ENCODE assay signal across 9 cellular contexts in genomic region chr17:36934759-36935630, GRCh38. TPM values are rescaled to one million over a fixed set of nuclear protein-coding genes. Genes with fewer than 3 reads are reported as not detected.
DNase-seq lines count a peak whose midpoint lies in the region; ATAC-seq, FAIRE-seq and TF ChIP-seq lines count a peak whose summit lies in the region.
"Had no signal": no experiment of that assay in that cellular context is flagged by ENCODE, and none has a peak within 500 bp of the region (broad histone marks: within the 10 kb centered on the region; RNA-seq: fewer than 3 reads in every experiment).

No MANE protein-coding gene starts in this region.

- DNase-seq in Right ventricle myocardium superior = no peak
- no peak for DNase-seq in cardiac septum (ENCODE audit: low spot score)
- DNase-seq in WTC11 (ENCODE audit: low spot score) = peak; percentile 79
- no peak for DNase-seq in stomach
- DNase-seq in H54 (ENCODE audit: insufficient read length, low spot score) = no peak

- POLR2A ChIA-PET in WTC11 (lab: Charles Lee) = interaction anchor here (0.6 kb wide), 1 partner anchor 11 kb away, joined by 3 read pairs; no protein-coding TSS in a partner anchor

- H3K27ac ChIP-seq in stomach = no peak overlapping the region
- H3K27ac ChIP-seq: HL-60 had no signal

- no peak for TF ChIP-seq EP300 in stomach (IDR thresholded peaks at IDR 0.05)

- H3K4me1 ChIP-seq in stomach = peaks cover 74 to 87% (median 83%) of the 10 kb centered on the region in 4 donors

- peaks cover 87 to 100% (median 100%) of the 10 kb centered on the region in 3 donors for H3K27me3 ChIP-seq in stomach

- CTCF ChIA-PET in WTC11 (lab: Charles Lee) = interaction anchor here (1.4 to 2.1 kb wide), 3 partner anchors 14 to 111 kb away, joined by 3 to 10 read pairs (median 5); partner anchors contain the start of gene AATF

- H3K4me3 Mint-ChIP-seq in WTC11 = peak overlapping the region; percentile 78

- peaks cover 99% of the 10 kb centered on the region for H3K27me3 Mint-ChIP-seq in WTC11 (ENCODE audit: low read depth)

- ATAC-seq in Right ventricle myocardium superior (ENCODE audit: poor library complexity) (peak; percentile 44), WTC11 (peak; percentile 17), GM18861 (IDR thresholded peaks at IDR 0.05; ENCODE audit: unreplicated experiment) (no peak), HG03095 (IDR thresholded peaks at IDR 0.05; ENCODE audit: unreplicated experiment) (no peak)

- TF ChIP-seq CTCF in WTC11 (IDR thresholded peaks at IDR 0.05) (no peak), stomach (IDR thresholded peaks at IDR 0.05) (no peak)

- 3 to 10% (median 5%) methylated on average over 21 to 75 of the region's 75 CpGs for WGBS in stomach, 5 donors

- TF ChIP-seq POLR2A in stomach (IDR thresholded peaks at IDR 0.05) = no peak
- TF ChIP-seq POLR2A in H54 (IDR thresholded peaks at IDR 0.05; ENCODE audit: low read depth, low read length) = no peak

- H3K4me1 Mint-ChIP-seq in WTC11 = peaks cover 75% of the 10 kb centered on the region

- H3K36me3 Mint-ChIP-seq in WTC11 = no peaks in the 10 kb centered on the region

- H3K4me3 ChIP-seq in iPS-18c (ENCODE audit: insufficient read depth, low read depth, low read length) = peak overlapping the region; percentile 64
- H3K4me3 ChIP-seq in stomach = peak overlapping the region in 3 of 4 donors; percentile 12 to 39 (median 23)

- FAIRE-seq in H54 (lab: Jason Lieb, UNC) = no peak

- no peaks in the 10 kb centered on the region for H3K36me3 ChIP-seq in stomach

- intact Hi-C loops in Right ventricle myocardium superior (cut with DNase I) = no loop called here
- intact Hi-C loops in cardiac septum (cut with DNase I) = no loop called here
- intact Hi-C loops in stomach (cut with DNase I; ENCODE audit: low total_unique reads) = no loop called here

- H3K9me3 Mint-ChIP-seq in WTC11 = no peaks in the 10 kb centered on the region

- H3K27ac Mint-ChIP-seq in WTC11 = no peak overlapping the region

- H3K9me3 ChIP-seq in iPS-18c (ENCODE audit: control insufficient read depth, insufficient read depth, low read length) (peaks cover 5% of the 10 kb centered on the region), stomach (no peaks in the 10 kb centered on the region)

TF ChIP-seq in WTC11, 78 proteins besides CTCF, POLR2A, EP300 and RAD21:
- TF ChIP-seq, protein P1, sequence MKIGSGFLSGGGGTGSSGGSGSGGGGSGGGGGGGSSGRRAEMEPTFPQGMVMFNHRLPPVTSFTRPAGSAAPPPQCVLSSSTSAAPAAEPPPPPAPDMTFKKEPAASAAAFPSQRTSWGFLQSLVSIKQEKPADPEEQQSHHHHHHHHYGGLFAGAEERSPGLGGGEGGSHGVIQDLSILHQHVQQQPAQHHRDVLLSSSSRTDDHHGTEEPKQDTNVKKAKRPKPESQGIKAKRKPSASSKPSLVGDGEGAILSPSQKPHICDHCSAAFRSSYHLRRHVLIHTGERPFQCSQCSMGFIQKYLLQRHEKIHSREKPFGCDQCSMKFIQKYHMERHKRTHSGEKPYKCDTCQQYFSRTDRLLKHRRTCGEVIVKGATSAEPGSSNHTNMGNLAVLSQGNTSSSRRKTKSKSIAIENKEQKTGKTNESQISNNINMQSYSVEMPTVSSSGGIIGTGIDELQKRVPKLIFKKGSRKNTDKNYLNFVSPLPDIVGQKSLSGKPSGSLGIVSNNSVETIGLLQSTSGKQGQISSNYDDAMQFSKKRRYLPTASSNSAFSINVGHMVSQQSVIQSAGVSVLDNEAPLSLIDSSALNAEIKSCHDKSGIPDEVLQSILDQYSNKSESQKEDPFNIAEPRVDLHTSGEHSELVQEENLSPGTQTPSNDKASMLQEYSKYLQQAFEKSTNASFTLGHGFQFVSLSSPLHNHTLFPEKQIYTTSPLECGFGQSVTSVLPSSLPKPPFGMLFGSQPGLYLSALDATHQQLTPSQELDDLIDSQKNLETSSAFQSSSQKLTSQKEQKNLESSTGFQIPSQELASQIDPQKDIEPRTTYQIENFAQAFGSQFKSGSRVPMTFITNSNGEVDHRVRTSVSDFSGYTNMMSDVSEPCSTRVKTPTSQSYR (CRISPR knock-in tag; IDR thresholded peaks at IDR 0.05) = no peak
- TF ChIP-seq FOXJ3 (CRISPR knock-in tag; IDR thresholded peaks at IDR 0.05; ENCODE audit: borderline replicate concordance) (no peak), SMAD3 (CRISPR knock-in tag; IDR thresholded peaks at IDR 0.05; ENCODE audit: borderline replicate concordance) (no peak)
- TF ChIP-seq, protein P2, sequence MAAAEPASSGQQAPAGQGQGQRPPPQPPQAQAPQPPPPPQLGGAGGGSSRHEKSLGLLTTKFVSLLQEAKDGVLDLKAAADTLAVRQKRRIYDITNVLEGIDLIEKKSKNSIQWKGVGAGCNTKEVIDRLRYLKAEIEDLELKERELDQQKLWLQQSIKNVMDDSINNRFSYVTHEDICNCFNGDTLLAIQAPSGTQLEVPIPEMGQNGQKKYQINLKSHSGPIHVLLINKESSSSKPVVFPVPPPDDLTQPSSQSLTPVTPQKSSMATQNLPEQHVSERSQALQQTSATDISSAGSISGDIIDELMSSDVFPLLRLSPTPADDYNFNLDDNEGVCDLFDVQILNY (CRISPR knock-in tag; IDR thresholded peaks at IDR 0.05) = 0 out of 2 replicates have a peak, but pooled peaks have one; percentile 2

RNA-seq across cellular contexts. Expression of gene LHX1, which starts 2.3 kb away (rescaled TPM):
- not detected for total RNA-seq in Right ventricle myocardium superior
- total RNA-seq in cardiac septum = not detected
- 0.61 to 1.3 TPM (median 1.2 TPM) in 3 replicates for total RNA-seq in WTC11 (2021)
- total RNA-seq in stomach = not detected
- not detected for polyA plus RNA-seq in stomach

RNA-seq across cellular contexts. Expression of gene AATF, which starts 13.8 kb away (rescaled TPM):
- 26.9 TPM for total RNA-seq in Right ventricle myocardium superior
- 32.7 TPM for total RNA-seq in cardiac septum
- 48.9 to 61.0 TPM (median 49.8 TPM) in 3 replicates for total RNA-seq in WTC11 (2021)
- 10 to 100 TPM in 4 of 5 donors, 1 to 10 TPM in 1; 5.3 to 52.7 (median 20.2) TPM for total RNA-seq in stomach
- polyA plus RNA-seq in stomach = 10 to 100 TPM; 27.9 to 45.8 (median 36.6) TPM

Comparison
In these comparisons a context has a peak if more than half of its experiments do, and no peak if none do; other contexts are left out.
1. ATAC-seq: peak in Right ventricle myocardium superior (single experiment) and WTC11 (single experiment); none in GM18861 (single experiment) and HG03095 (single experiment).